Comparison of ENCODE assay signal across 8 cellular contexts in the genomic region with DNA sequence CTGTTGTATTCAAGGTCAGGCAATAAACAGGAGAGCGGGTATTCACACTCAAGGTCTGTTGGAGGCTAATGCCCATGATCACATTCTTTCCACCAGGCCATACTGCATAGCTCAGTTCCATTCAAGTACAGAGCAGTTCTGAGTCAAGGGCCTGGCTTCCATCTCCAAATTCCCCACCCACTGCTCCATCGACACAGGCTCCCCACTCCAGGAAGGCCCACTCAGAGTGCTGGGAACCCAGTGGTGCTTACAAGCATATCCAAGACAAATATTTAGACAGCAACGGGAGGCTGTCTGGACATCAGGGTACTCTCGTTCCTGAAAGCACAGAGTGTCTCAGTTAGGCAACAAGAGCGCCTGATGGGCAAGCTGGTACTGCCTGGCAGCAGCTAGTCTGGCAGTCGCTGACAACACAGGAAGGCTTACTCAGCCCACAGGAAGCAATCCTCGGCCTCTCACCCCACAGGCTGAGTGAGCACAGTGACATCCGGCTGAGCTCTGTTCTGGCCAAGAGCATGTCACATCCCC. TPM values are rescaled to one million over a fixed set of nuclear protein-coding genes. Genes with fewer than 3 reads are reported as not detected.
DNase-seq lines count a peak whose midpoint lies in the region; ATAC-seq lines count a peak whose summit lies in the region.

No MANE protein-coding gene starts in this region.

- H3K9me3 ChIP-seq in naive thymus-derived CD4-positive, alpha-beta T cell (ENCODE audit: control insufficient read depth in 2 of 3, low read length in 3 of 3), result no peaks in the 10 kb centered on the region

- CTCF ChIA-PET in naive thymus-derived CD4-positive, alpha-beta T cell (lab: Charles Lee), result interaction anchor here (0.9 to 3.0 kb wide), 13 partner anchors 9 to 97 kb away, joined by 3 to 32 read pairs (median 5); partner anchors contain the start of genes RAD51D and RFFL

- peak; percentile 13 for DNase-seq in NCI-H510A (lab: John Stamatoyannopoulos, UW)
- DNase-seq in activated T-cell treated with anti-CD3 and anti-CD28 coated beads for 24 hours (ENCODE audit: low read depth), result peak; percentile 64
- no peak for DNase-seq in epithelial cell of prostate (ENCODE audit: low read depth, low spot score)
- DNase-seq in naive thymus-derived CD4-positive, alpha-beta T cell, result peak; percentile 37 to 65 (median 56)
- DNase-seq in stimulated activated effector memory CD8-positive, alpha-beta T cell treated with anti-CD3 and anti-CD28 coated beads, Interleukin-12 subunit alpha, Interleukin-12 subunit beta, amount 100 ng/mL, for 72 hours (ENCODE audit: low spot score in 2 of 2), result peak; percentile 57 to 84
- no peak for DNase-seq in SKM-1 treated with dmso at 0.1 percent for 144 hours (lab: John Stamatoyannopoulos, UW; ENCODE audit: unreplicated experiment)
- DNase-seq in LoVo (ENCODE audit: low spot score), result no peak

- peak overlapping the region; percentile 18 for H3K4me3 ChIP-seq in naive thymus-derived CD4-positive, alpha-beta T cell (ENCODE audit: low read length)

- H3K9me3 Mint-ChIP-seq in naive thymus-derived CD4-positive, alpha-beta T cell, result no peaks in the 10 kb centered on the region
- no peaks in the 10 kb centered on the region for H3K9me3 Mint-ChIP-seq in stimulated activated effector memory CD8-positive, alpha-beta T cell treated with anti-CD3 and anti-CD28 coated beads, Interleukin-12 subunit alpha, Interleukin-12 subunit beta, amount 100 ng/mL, for 72 hours

- H3K27ac Mint-ChIP-seq in naive thymus-derived CD4-positive, alpha-beta T cell, result peak overlapping the region; percentile 92 to 97 (median 96)
- H3K27ac Mint-ChIP-seq in stimulated activated effector memory CD8-positive, alpha-beta T cell treated with anti-CD3 and anti-CD28 coated beads, Interleukin-12 subunit alpha, Interleukin-12 subunit beta, amount 100 ng/mL, for 72 hours, result peak overlapping the region; percentile 98

- ATAC-seq in GM18867 (IDR thresholded peaks at IDR 0.05; ENCODE audit: unreplicated experiment), result peak; percentile 70
- peak; percentile 99 for ATAC-seq in naive thymus-derived CD4-positive, alpha-beta T cell
- peak; percentile 100 for ATAC-seq in stimulated activated effector memory CD8-positive, alpha-beta T cell treated with anti-CD3 and anti-CD28 coated beads, Interleukin-12 subunit alpha, Interleukin-12 subunit beta, amount 100 ng/mL, for 72 hours

- no peaks in the 10 kb centered on the region for H3K27me3 Mint-ChIP-seq in naive thymus-derived CD4-positive, alpha-beta T cell

- H3K27ac ChIP-seq in epithelial cell of prostate, result peak overlapping the region; percentile 81
- H3K27ac ChIP-seq in naive thymus-derived CD4-positive, alpha-beta T cell (ENCODE audit: low read depth, low read length), result peak overlapping the region; percentile 74

- peak overlapping the region; percentile 10 to 84 (median 70) for H3K4me3 Mint-ChIP-seq in naive thymus-derived CD4-positive, alpha-beta T cell
- peak overlapping the region; percentile 76 for H3K4me3 Mint-ChIP-seq in stimulated activated effector memory CD8-positive, alpha-beta T cell treated with anti-CD3 and anti-CD28 coated beads, Interleukin-12 subunit alpha, Interleukin-12 subunit beta, amount 100 ng/mL, for 72 hours

- peaks cover 27 to 79% (median 60%) of the 10 kb centered on the region in 7 donors for H3K4me1 Mint-ChIP-seq in naive thymus-derived CD4-positive, alpha-beta T cell
- H3K4me1 Mint-ChIP-seq in stimulated activated effector memory CD8-positive, alpha-beta T cell treated with anti-CD3 and anti-CD28 coated beads, Interleukin-12 subunit alpha, Interleukin-12 subunit beta, amount 100 ng/mL, for 72 hours, result peaks cover 37% of the 10 kb centered on the region

- H3K27me3 ChIP-seq in naive thymus-derived CD4-positive, alpha-beta T cell (ENCODE audit: control insufficient read depth in 2 of 2, insufficient read depth in 2 of 2, low read length in 2 of 2), result no peaks in the 10 kb centered on the region

- peaks cover 28 to 36% of the 10 kb centered on the region in 2 donors for H3K4me1 ChIP-seq in naive thymus-derived CD4-positive, alpha-beta T cell (ENCODE audit: control insufficient read depth in 2 of 2, insufficient read depth in 2 of 2, low read length in 2 of 2)

- POLR2A ChIA-PET in naive thymus-derived CD4-positive, alpha-beta T cell (lab: Charles Lee), result interaction anchor here (0.6 to 3.1 kb wide), 26 partner anchors 8 to 556 kb away, joined by 3 to 45 read pairs (median 6); partner anchors contain the start of genes PEX12 and RFFL

- H3K36me3 ChIP-seq in naive thymus-derived CD4-positive, alpha-beta T cell (ENCODE audit: control insufficient read depth in 2 of 3, insufficient read depth in 3 of 3, low read length in 3 of 3), result peaks cover 0 to 35% (median 12%) of the 10 kb centered on the region in 3 experiments

- intact Hi-C loops in naive thymus-derived CD4-positive, alpha-beta T cell (cut with micrococcal nuclease), result loop anchor here (1.0 to 2.0 kb wide), 4 partner anchors 24 to 67 kb away; partner anchors contain the start of gene RFFL (in 2 of the 2)

- H3K36me3 Mint-ChIP-seq in naive thymus-derived CD4-positive, alpha-beta T cell, result peaks cover 0 to 44% (median 23%) of the 10 kb centered on the region in 5 donors
- peaks cover 45% of the 10 kb centered on the region for H3K36me3 Mint-ChIP-seq in stimulated activated effector memory CD8-positive, alpha-beta T cell treated with anti-CD3 and anti-CD28 coated beads, Interleukin-12 subunit alpha, Interleukin-12 subunit beta, amount 100 ng/mL, for 72 hours

RNA-seq across cellular contexts. Expression of gene RFFL, which starts 40.9 kb away (rescaled TPM):
- total RNA-seq in naive thymus-derived CD4-positive, alpha-beta T cell, result 10 to 100 TPM; 45.0 to 74.7 (median 55.7) TPM
- 10 to 100 TPM; 36.4 to 47.1 TPM for polyA plus RNA-seq in naive thymus-derived CD4-positive, alpha-beta T cell

RNA-seq across cellular contexts. Expression of gene LIG3, which starts 42.3 kb away (rescaled TPM):
- 10 to 100 TPM; 50.2 to 60.3 (median 52.0) TPM for total RNA-seq in naive thymus-derived CD4-positive, alpha-beta T cell
- 10 to 100 TPM; 14.4 to 15.0 TPM for polyA plus RNA-seq in naive thymus-derived CD4-positive, alpha-beta T cell

Comparison
In these comparisons a context has a peak if more than half of its experiments do, and no peak if none do; other contexts are left out.
1. DNase-seq: peak in NCI-H510A (single experiment), activated T-cell treated with anti-CD3 and anti-CD28 coated beads for 24 hours (single experiment), naive thymus-derived CD4-positive, alpha-beta T cell (9 of 9) and stimulated activated effector memory CD8-positive, alpha-beta T cell treated with anti-CD3 and anti-CD28 coated beads, Interleukin-12 subunit alpha, Interleukin-12 subunit beta, amount 100 ng/mL, for 72 hours (2 of 2); none in epithelial cell of prostate (single experiment), SKM-1 treated with dmso at 0.1 percent for 144 hours (single experiment) and LoVo (single experiment).
2. Peak in every context shown above with its lines, with median percentiles within 50 percentile points of each other: ATAC-seq.